In the genomic region with DNA sequence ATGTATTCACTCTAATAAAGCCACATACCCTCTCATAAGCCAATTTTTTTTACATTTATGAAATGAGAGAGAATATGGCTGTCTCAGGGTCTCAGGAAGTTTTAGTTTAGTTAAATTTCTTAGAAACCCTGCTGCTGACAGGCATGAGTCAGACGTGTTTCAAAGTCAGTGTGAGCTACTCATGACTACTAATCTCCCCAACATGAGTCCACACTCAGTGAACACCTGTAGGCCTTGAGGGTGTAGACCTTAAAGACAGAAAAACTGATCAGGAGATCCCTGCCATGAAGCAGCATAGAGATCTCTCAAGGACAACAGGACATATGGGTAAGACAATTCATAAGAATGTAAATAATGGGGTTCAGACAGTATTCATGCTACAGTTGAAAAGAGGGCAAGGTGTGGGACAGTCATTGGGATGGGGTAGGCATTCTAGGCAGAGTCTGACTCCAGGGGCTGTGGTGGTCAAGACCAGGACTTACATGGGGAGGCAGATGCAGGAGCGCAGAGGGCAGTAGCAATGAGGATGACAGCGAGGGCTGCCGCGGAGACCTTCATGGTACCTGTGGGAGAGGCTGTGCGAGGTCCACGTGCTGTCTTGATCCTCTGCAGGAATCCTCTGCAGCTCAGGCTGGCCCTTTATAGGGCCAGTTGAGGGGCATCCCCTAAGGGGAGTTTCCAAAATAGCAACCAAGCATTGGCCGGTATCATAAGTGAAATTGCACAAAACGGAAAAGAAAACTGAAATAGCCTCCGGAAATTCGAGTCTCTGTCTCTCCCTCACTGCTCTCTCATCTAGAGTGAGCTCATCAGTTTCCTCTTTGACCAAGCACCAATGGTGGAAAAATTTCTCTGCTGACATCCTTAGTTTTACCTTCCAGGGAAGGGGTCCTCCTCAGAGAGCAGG, we compare ENCODE assay signal across 8 cellular contexts. TPM values are rescaled to one million over a fixed set of nuclear protein-coding genes. Genes with fewer than 3 reads are reported as not detected.
DNase-seq lines count a peak whose midpoint lies in the region; ATAC-seq and TF ChIP-seq lines count a peak whose summit lies in the region.

A gene (minus strand): TSS at position 613 of the 907 bp plus-strand sequence.

- TF ChIP-seq CTCF in GM06990 (IDR thresholded peaks at IDR 0.05; ENCODE audit: insufficient read depth, low read length, poor library complexity, severe bottlenecking) (no peak), psoas muscle (IDR thresholded peaks at IDR 0.05) (no peak)

- 54 to 55% (median 55%) methylated on average over 11 of the region's 11 CpGs for WGBS in psoas muscle, 3 donors

- no peaks in the 10 kb centered on the region for H3K9me3 ChIP-seq in psoas muscle

- DNase-seq in GM06990 (ENCODE audit: extremely low read depth, insufficient read length) (peak; percentile 78), mucosa of gallbladder (ENCODE audit: low spot score) (no peak), SW480 (ENCODE audit: low spot score) (no peak), NCI-H187 treated with DMSO at 0.1 percent for 48 hours (lab: John Stamatoyannopoulos, UW) (no peak), psoas muscle (no peak)
- peak; percentile 36 to 56 for DNase-seq in activated CD4-positive, alpha-beta T cell treated with anti-CD3 and anti-CD28 coated beads, Interleukin-2, amount 50 U/mL, for 48 hours

- intact Hi-C loops in psoas muscle (cut with DNase I), result no loop called here

- H3K27me3 ChIP-seq in GM06990 (replicated peaks; ENCODE audit: control insufficient read depth, insufficient read depth, low read length) (no peaks in the 10 kb centered on the region), psoas muscle (ENCODE audit: insufficient read depth in 3 of 3, low read length in 2 of 3) (no peaks in the 10 kb centered on the region)

- peak; percentile 87 for ATAC-seq in GM19455 (IDR thresholded peaks at IDR 0.05; ENCODE audit: unreplicated experiment)
- ATAC-seq in HG03520 (IDR thresholded peaks at IDR 0.05; ENCODE audit: unreplicated experiment), result peak; percentile 91
- ATAC-seq in psoas muscle, result no peak

- peak within 1 kb of the TSS; percentile 38 for H3K4me3 ChIP-seq in GM06990 (replicated peaks; ENCODE audit: low read depth, low read length)
- H3K4me3 ChIP-seq in psoas muscle, result no peak within 1 kb of the TSS

- no peaks in the 10 kb centered on the region for H3K36me3 ChIP-seq in GM06990 (ENCODE audit: control insufficient read depth, insufficient read depth, low read length)
- H3K36me3 ChIP-seq in psoas muscle (ENCODE audit: insufficient read depth in 1 of 2, low read depth in 1 of 2), result no peaks in the 10 kb centered on the region

- H3K4me1 ChIP-seq in psoas muscle, result no peaks in the 10 kb centered on the region

- no peak within 1 kb of the TSS for H3K27ac ChIP-seq in psoas muscle

RNA-seq across cellular contexts. Expression of the gene that starts here (rescaled TPM):
- total RNA-seq in mucosa of gallbladder (14.9 TPM), psoas muscle (1 to 10 TPM in 3 of 4 donors, under 1 TPM in 1; 0.77 to 2.6 (median 1.6) TPM)
- polyA plus RNA-seq in psoas muscle, result under 1 TPM; 0.38 to 0.42 (median 0.39) TPM

Comparison
In these comparisons a context has a peak if more than half of its experiments do, and no peak if none do; other contexts are left out.
1. DNase-seq: peak in GM06990 (single experiment) and activated CD4-positive, alpha-beta T cell treated with anti-CD3 and anti-CD28 coated beads, Interleukin-2, amount 50 U/mL, for 48 hours (2 of 2); none in mucosa of gallbladder (single experiment), SW480 (single experiment), NCI-H187 treated with DMSO at 0.1 percent for 48 hours (single experiment) and psoas muscle (0 of 2).
2. ATAC-seq: peak in GM19455 (single experiment) and HG03520 (single experiment); none in psoas muscle (0 of 4).